ENCODE assay signal across 8 cellular contexts in the genomic region with DNA sequence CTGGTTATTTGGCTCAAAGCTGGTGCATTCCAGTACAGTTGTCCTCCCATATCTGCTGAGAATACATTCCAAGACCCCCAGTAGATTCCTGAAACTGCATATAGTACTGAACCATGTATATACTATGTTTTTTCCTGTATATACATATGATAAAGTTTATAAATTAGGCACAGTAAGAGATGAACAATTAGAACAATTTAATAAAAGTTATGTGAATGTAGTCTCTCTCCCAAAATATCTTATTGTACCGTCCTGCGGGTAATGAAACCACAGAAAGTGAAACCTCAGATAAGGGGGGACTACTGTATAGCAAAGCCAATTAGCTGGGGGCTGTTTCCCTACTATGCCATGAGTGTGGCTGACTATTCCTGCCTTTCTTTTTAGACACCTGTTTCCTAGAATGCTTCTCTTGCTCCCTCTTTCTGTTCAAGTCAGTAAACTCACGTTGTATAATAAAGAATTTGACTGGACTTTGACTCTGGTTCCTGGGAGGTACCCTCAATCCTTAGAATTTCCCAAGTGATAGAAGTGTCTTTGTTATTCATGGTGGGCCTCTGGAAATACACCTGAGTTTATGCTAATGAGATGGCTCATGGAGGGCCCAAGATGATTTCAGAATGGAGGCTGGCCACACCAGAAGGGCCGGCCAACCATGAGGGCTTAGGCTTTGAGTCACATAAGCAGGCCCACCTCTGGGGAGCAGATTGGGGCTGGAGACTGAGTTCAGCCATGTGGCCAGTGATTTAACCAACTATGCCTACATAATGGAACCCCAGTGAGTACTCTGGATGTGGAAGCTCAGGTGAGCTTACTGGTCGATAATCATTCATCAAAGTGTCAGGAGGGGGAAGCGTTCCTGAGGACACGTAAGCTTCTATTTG. TPM values are rescaled to one million over a fixed set of nuclear protein-coding genes. Genes with fewer than 3 reads are reported as not detected.
A peak's percentile ranks its signal among the peaks of the same experiment; 100 is the strongest.
DNase-seq lines count a peak whose midpoint lies in the region; TF ChIP-seq lines count a peak whose summit lies in the region.

No MANE protein-coding gene starts in this region.

- TF ChIP-seq CTCF in GM12864 (IDR thresholded peaks at IDR 0.05; ENCODE audit: low read depth, low read length, missing control alignments) (no peak), LNCaP clone FGC (IDR thresholded peaks at IDR 0.05; ENCODE audit: control insufficient read depth, extremely low read depth, insufficient read depth) (no peak), coronary artery (IDR thresholded peaks at IDR 0.05) (no peak), neural progenitor cell (IDR thresholded peaks at IDR 0.05) (no peak)

- peak overlapping the region; percentile 90 for H3K4me3 ChIP-seq in GM12864 (ENCODE audit: low read depth, low read length)
- peak overlapping the region; percentile 97 for H3K4me3 ChIP-seq in LNCaP clone FGC (ENCODE audit: low read depth, low read length)
- H3K4me3 ChIP-seq in coronary artery = peak overlapping the region; percentile 87
- peak overlapping the region; percentile 74 for H3K4me3 ChIP-seq in neural progenitor cell

- H4K20me1 ChIP-seq in neural progenitor cell (ENCODE audit: low read depth) = no peaks in the 10 kb centered on the region

- H3K9me3 ChIP-seq in neural progenitor cell (ENCODE audit: low read depth) = no peaks in the 10 kb centered on the region

- peaks cover 16% of the 10 kb centered on the region for H3K4me1 ChIP-seq in neural progenitor cell

- DNase-seq in GM12864 (ENCODE audit: low read depth) (no peak), LNCaP clone FGC (ENCODE audit: low read depth) (no peak), coronary artery (ENCODE audit: low spot score) (no peak), neural progenitor cell (ENCODE audit: low spot score) (no peak), AG20443 (ENCODE audit: low spot score) (no peak), T-helper 9 cell (no peak), SKM-1 treated with dmso at 0.1 percent for 144 hours (lab: John Stamatoyannopoulos, UW; ENCODE audit: unreplicated experiment) (no peak)
- no peak for DNase-seq in effector CD4-positive, alpha-beta T cell

- peak overlapping the region; percentile 60 for H3K4me2 ChIP-seq in neural progenitor cell

- H3K36me3 ChIP-seq in neural progenitor cell = no peaks in the 10 kb centered on the region

- peaks cover 30% of the 10 kb centered on the region for H3K4me1 Mint-ChIP-seq in neural progenitor cell

- peaks cover 14% of the 10 kb centered on the region for H3F3A ChIP-seq in neural progenitor cell (ENCODE audit: low read depth)

- H3K79me2 ChIP-seq in neural progenitor cell (ENCODE audit: low read depth) = peaks cover 13% of the 10 kb centered on the region

- no peaks in the 10 kb centered on the region for H3K27me3 ChIP-seq in neural progenitor cell

- no peaks in the 10 kb centered on the region for H3K36me3 Mint-ChIP-seq in neural progenitor cell

- H3K9ac ChIP-seq in neural progenitor cell = no peak overlapping the region

- no peaks in the 10 kb centered on the region for H3K9me3 Mint-ChIP-seq in neural progenitor cell

- no peak overlapping the region for H3K27ac Mint-ChIP-seq in neural progenitor cell

- peak overlapping the region; percentile 7 for H2AFZ ChIP-seq in neural progenitor cell (replicated peaks)

- no peaks in the 10 kb centered on the region for H3K27me3 Mint-ChIP-seq in neural progenitor cell (ENCODE audit: insufficient read depth, low read depth)

- peak overlapping the region; percentile 79 to 93 for H3K27ac ChIP-seq in coronary artery
- H3K27ac ChIP-seq in neural progenitor cell = no peak overlapping the region

- H3K4me3 Mint-ChIP-seq in neural progenitor cell = peak overlapping the region; percentile 93

RNA-seq across cellular contexts. Expression of a gene that starts 0.7 kb away (rescaled TPM):
- total RNA-seq in neural progenitor cell (ENCODE audit: low replicate concordance) = 20.4 and 34.4 TPM in 2 replicates

RNA-seq across cellular contexts. Expression of a gene that starts 37.5 kb away (rescaled TPM):
- 85.6 and 119 TPM in 2 replicates for total RNA-seq in neural progenitor cell (ENCODE audit: low replicate concordance)
